1 cellular context compared by ENCODE assay signal in the genomic region with DNA sequence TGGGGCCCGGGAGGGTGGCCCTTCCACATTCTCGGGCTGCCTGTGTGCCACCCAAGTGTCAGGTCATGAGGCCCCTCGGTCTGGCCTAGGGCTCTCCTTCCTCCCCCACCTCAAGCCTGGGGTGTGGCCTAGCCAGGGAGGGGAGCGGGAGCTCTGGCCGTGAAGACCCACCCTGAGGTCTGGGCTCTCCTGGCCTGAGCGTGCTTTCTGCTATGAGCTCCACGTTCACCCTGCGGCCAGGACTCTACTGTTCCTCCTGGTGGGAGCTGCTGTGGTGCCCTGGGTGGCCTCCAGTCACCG.
TF ChIP-seq lines count a peak whose summit lies in the region.

No MANE protein-coding gene starts in this region.

TF ChIP-seq in GM23338, 12 proteins besides CTCF, POLR2A, EP300 and RAD21 (continued from another document):
- TF ChIP-seq, protein P1, sequence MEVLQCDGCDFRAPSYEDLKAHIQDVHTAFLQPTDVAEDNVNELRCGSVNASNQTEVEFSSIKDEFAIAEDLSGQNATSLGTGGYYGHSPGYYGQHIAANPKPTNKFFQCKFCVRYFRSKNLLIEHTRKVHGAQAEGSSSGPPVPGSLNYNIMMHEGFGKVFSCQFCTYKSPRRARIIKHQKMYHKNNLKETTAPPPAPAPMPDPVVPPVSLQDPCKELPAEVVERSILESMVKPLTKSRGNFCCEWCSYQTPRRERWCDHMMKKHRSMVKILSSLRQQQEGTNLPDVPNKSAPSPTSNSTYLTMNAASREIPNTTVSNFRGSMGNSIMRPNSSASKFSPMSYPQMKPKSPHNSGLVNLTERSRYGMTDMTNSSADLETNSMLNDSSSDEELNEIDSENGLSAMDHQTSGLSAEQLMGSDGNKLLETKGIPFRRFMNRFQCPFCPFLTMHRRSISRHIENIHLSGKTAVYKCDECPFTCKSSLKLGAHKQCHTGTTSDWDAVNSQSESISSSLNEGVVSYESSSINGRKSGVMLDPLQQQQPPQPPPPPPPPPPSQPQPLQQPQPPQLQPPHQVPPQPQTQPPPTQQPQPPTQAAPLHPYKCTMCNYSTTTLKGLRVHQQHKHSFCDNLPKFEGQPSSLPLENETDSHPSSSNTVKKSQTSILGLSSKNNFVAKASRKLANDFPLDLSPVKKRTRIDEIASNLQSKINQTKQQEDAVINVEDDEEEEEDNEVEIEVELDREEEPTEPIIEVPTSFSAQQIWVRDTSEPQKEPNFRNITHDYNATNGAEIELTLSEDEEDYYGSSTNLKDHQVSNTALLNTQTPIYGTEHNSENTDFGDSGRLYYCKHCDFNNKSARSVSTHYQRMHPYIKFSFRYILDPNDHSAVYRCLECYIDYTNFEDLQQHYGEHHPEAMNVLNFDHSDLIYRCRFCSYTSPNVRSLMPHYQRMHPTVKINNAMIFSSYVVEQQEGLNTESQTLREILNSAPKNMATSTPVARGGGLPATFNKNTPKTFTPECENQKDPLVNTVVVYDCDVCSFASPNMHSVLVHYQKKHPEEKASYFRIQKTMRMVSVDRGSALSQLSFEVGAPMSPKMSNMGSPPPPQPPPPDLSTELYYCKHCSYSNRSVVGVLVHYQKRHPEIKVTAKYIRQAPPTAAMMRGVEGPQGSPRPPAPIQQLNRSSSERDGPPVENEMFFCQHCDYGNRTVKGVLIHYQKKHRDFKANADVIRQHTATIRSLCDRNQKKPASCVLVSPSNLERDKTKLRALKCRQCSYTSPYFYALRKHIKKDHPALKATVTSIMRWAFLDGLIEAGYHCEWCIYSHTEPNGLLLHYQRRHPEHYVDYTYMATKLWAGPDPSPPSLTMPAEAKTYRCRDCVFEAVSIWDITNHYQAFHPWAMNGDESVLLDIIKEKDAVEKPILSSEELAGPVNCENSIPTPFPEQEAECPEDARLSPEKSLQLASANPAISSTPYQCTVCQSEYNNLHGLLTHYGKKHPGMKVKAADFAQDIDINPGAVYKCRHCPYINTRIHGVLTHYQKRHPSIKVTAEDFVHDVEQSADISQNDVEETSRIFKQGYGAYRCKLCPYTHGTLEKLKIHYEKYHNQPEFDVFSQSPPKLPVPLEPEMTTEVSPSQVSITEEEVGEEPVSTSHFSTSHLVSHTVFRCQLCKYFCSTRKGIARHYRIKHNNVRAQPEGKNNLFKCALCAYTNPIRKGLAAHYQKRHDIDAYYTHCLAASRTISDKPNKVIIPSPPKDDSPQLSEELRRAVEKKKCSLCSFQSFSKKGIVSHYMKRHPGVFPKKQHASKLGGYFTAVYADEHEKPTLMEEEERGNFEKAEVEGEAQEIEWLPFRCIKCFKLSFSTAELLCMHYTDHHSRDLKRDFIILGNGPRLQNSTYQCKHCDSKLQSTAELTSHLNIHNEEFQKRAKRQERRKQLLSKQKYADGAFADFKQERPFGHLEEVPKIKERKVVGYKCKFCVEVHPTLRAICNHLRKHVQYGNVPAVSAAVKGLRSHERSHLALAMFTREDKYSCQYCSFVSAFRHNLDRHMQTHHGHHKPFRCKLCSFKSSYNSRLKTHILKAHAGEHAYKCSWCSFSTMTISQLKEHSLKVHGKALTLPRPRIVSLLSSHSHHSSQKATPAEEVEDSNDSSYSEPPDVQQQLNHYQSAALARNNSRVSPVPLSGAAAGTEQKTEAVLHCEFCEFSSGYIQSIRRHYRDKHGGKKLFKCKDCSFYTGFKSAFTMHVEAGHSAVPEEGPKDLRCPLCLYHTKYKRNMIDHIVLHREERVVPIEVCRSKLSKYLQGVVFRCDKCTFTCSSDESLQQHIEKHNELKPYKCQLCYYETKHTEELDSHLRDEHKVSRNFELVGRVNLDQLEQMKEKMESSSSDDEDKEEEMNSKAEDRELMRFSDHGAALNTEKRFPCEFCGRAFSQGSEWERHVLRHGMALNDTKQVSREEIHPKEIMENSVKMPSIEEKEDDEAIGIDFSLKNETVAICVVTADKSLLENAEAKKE (CRISPR knock-in tag; IDR thresholded peaks at IDR 0.05): no peak
- no peak for TF ChIP-seq ZNF331 (CRISPR knock-in tag; IDR thresholded peaks at IDR 0.05; ENCODE audit: low read depth)
- TF ChIP-seq EZH2 (IDR thresholded peaks at IDR 0.05; ENCODE audit: low read depth, unreplicated experiment): no peak
- no peak for TF ChIP-seq EZH2phosphoT487 (IDR thresholded peaks at IDR 0.05; ENCODE audit: unreplicated experiment)
- no peak for TF ChIP-seq ZNF114 (CRISPR knock-in tag; IDR thresholded peaks at IDR 0.05)
- TF ChIP-seq CREB1 (CRISPR knock-in tag; IDR thresholded peaks at IDR 0.05; ENCODE audit: low read depth): no peak
- TF ChIP-seq STAT1 (IDR thresholded peaks at IDR 0.05; ENCODE audit: unreplicated experiment): no peak
TF ChIP-seq in GM23338: peak in this region for 0.
